Comparison of ENCODE assay signal across 8 cellular contexts in the genomic region with DNA sequence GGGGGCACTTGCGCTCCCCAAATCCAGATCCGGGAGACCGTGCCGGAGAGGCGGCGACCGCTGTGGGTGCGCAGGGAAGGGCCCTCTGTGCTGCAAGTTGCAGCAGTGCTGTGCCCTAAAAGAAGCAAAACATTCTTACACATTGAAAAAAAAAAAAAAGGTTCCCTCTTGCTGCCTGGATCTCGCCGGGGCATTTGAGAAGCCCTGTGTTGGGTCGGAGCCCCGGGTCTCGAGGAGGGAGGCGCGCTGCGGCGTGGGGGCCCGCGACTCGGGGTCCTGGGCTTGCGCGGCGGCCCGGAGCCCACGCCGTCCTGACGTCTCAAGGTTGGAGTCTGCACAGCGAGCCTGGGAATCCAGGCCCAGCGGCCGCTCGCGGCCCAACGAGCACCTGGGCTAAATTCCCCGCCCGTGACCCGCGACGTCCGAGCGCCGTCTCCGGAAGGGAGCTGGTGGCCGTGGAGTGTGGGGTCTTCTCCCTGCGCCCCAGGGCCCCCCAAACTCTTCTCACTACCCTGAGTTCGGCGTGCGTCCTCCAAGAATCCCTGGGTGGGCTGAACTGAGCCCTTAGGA. TPM values are rescaled to one million over a fixed set of nuclear protein-coding genes. Genes with fewer than 3 reads are reported as not detected.
A peak's percentile ranks its signal among the peaks of the same experiment; 100 is the strongest.
DNase-seq lines count a peak whose midpoint lies in the region; ATAC-seq and TF ChIP-seq lines count a peak whose summit lies in the region.

No MANE protein-coding gene starts in this region.

- H3K9me3 Mint-ChIP-seq in Calu3 (ENCODE audit: low read depth, unreplicated experiment), result no peaks in the 10 kb centered on the region
- no peaks in the 10 kb centered on the region for H3K9me3 Mint-ChIP-seq in nephron

- CTCF ChIA-PET in Calu3 (lab: Charles Lee), result no interaction called here

- peaks cover 51% of the 10 kb centered on the region for H3K36me3 Mint-ChIP-seq in Calu3 (ENCODE audit: insufficient read depth, unreplicated experiment)
- no peaks in the 10 kb centered on the region for H3K36me3 Mint-ChIP-seq in nephron (ENCODE audit: low read depth)

- TF ChIP-seq CTCF in Calu3 (IDR thresholded peaks at IDR 0.05; ENCODE audit: unreplicated experiment) (peak; percentile 28), nephron (IDR thresholded peaks at IDR 0.05; ENCODE audit: unreplicated experiment in 3 of 3) (peak; percentile 9 to 45 (median 31))

- DNase-seq in Calu3 (no peak), NT2/D1 (ENCODE audit: low read depth, low spot score) (no peak), ureter (ENCODE audit: low spot score) (no peak), NCI-H187 treated with DMSO at 0.1 percent for 48 hours (lab: John Stamatoyannopoulos, UW) (no peak)

- intact Hi-C loops in Calu3 (cut with micrococcal nuclease; ENCODE audit: unreplicated experiment), result loop anchor here (5.0 to 10.0 kb wide), 2 partner anchors 183 to 466 kb away; no protein-coding TSS in a partner anchor

- H3K4me3 Mint-ChIP-seq in Calu3 (ENCODE audit: low read depth, unreplicated experiment) (peak overlapping the region; percentile 75), nephron (peak overlapping the region; percentile 84 to 88 (median 86))

- no peaks in the 10 kb centered on the region for H3K27me3 Mint-ChIP-seq in Calu3 (ENCODE audit: unreplicated experiment)
- no peaks in the 10 kb centered on the region for H3K27me3 Mint-ChIP-seq in nephron (ENCODE audit: low read depth)

- H3K36me3 ChIP-seq in NT2/D1 (ENCODE audit: insufficient read depth, insufficient read length, low read length) (no peaks in the 10 kb centered on the region), esophagus (ENCODE audit: control insufficient read depth in 2 of 2, insufficient read depth in 2 of 2, low read length in 1 of 2) (no peaks in the 10 kb centered on the region)

- no TSS peak for BruUV-seq in Calu3 (replicated peaks; lab: Mats Ljungman, UMichigan)

- H3K4me3 ChIP-seq in NT2/D1 (ENCODE audit: insufficient read length, low read depth), result peak overlapping the region; percentile 60
- peak overlapping the region; percentile 44 to 80 for H3K4me3 ChIP-seq in esophagus (ENCODE audit: low read depth in 1 of 2, low read length in 2 of 2)

- peak overlapping the region; percentile 89 for H3K9ac ChIP-seq in NT2/D1 (ENCODE audit: insufficient read length, low read depth)

- H3K27me3 ChIP-seq in NT2/D1 (ENCODE audit: insufficient read depth, insufficient read length), result no peaks in the 10 kb centered on the region
- H3K27me3 ChIP-seq in esophagus (ENCODE audit: control insufficient read depth in 1 of 2, insufficient read depth in 2 of 2, low read length in 2 of 2), result no peaks in the 10 kb centered on the region

- WGBS in esophagus, 2 donors, result 1 to 2% methylated on average over 39 to 47 of the region's 47 CpGs

- H3K27ac ChIP-seq in esophagus (ENCODE audit: low read depth in 2 of 2, low read length in 1 of 2), result peak overlapping the region; percentile 96 to 98

- no peak overlapping the region for H3K27ac Mint-ChIP-seq in Calu3 (ENCODE audit: unreplicated experiment)
- peak overlapping the region; percentile 48 to 90 (median 72) for H3K27ac Mint-ChIP-seq in nephron

- no peaks in the 10 kb centered on the region for H3K4me1 ChIP-seq in NT2/D1 (ENCODE audit: insufficient read depth, insufficient read length)
- no peaks in the 10 kb centered on the region for H3K4me1 ChIP-seq in esophagus (ENCODE audit: control insufficient read depth in 2 of 2, insufficient read depth in 2 of 2, low read length in 1 of 2)

- ATAC-seq in HG03280 (IDR thresholded peaks at IDR 0.05; ENCODE audit: unreplicated experiment) (no peak), GM21367 (IDR thresholded peaks at IDR 0.05; ENCODE audit: unreplicated experiment) (no peak)

- H3K4me1 Mint-ChIP-seq in Calu3 (ENCODE audit: low read depth, unreplicated experiment), result no peaks in the 10 kb centered on the region
- peaks cover 20% of the 10 kb centered on the region for H3K4me1 Mint-ChIP-seq in nephron

- H3K9me3 ChIP-seq in NT2/D1 (ENCODE audit: insufficient read depth, low read length) (no peaks in the 10 kb centered on the region), esophagus (ENCODE audit: control insufficient read depth in 2 of 2, insufficient read depth in 1 of 2, low read depth in 1 of 2, low read length in 1 of 2) (no peaks in the 10 kb centered on the region)

RNA-seq across cellular contexts. Expression of gene CTBP2, which starts 1.3 kb away (rescaled TPM):
- total RNA-seq in Calu3 (2022), result 71.9 and 78.7 TPM in 2 replicates
- polyA plus RNA-seq in esophagus, result 10 to 100 TPM; 15.4 to 33.3 TPM
- total RNA-seq in ureter, result 94.5 TPM
